Comparison of ENCODE assay signal across 8 cellular contexts in the genomic region with DNA sequence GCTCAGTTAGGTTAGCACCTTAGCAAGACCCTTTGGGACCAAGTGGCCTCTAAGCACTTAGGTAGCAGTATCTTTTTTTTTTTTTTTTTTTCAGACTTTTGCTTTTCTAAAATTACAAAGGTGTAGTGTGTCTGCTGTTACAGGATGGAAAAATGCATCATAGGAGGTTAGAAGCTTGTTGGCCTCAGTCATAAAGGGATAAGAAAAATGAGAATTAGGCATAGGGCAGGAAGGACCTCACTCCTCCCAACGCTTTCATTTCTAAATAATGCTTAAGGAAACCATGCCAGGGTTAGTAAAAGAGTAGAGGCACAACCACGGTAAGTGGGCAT. TPM values are rescaled to one million over a fixed set of nuclear protein-coding genes. Genes with fewer than 3 reads are reported as not detected.
DNase-seq lines count a peak whose midpoint lies in the region; ATAC-seq, FAIRE-seq and TF ChIP-seq lines count a peak whose summit lies in the region.

No MANE protein-coding gene starts in this region.

- H3K27ac ChIP-seq in AG04450 (ENCODE audit: low read depth, low read length) (peak overlapping the region; percentile 39), HUES6 (ENCODE audit: low read depth, low read length) (no peak overlapping the region)
- H3K27ac ChIP-seq in naive thymus-derived CD4-positive, alpha-beta T cell (ENCODE audit: low read depth, low read length): peak overlapping the region; percentile 94

- TF ChIP-seq POLR2A in H54 (IDR thresholded peaks at IDR 0.05; ENCODE audit: low read depth, low read length): no peak

- no peaks in the 10 kb centered on the region for H3K9me3 Mint-ChIP-seq in chondrocyte (ENCODE audit: low read depth)
- H3K9me3 Mint-ChIP-seq in naive thymus-derived CD4-positive, alpha-beta T cell: no peaks in the 10 kb centered on the region

- no peaks in the 10 kb centered on the region for H3K36me3 ChIP-seq in HUES6 (ENCODE audit: control insufficient read depth, insufficient read depth, low read length)
- no peaks in the 10 kb centered on the region for H3K36me3 ChIP-seq in naive thymus-derived CD4-positive, alpha-beta T cell (ENCODE audit: control insufficient read depth in 2 of 3, insufficient read depth in 3 of 3, low read length in 3 of 3)

- H3K27me3 Mint-ChIP-seq in chondrocyte (ENCODE audit: low read depth): no peaks in the 10 kb centered on the region
- peaks cover 0 to 2% (median 0%) of the 10 kb centered on the region in 5 donors for H3K27me3 Mint-ChIP-seq in naive thymus-derived CD4-positive, alpha-beta T cell

- CTCF ChIA-PET in AG04450 (lab: Charles Lee): interaction anchor here (0.7 to 1.2 kb wide), 4 partner anchors 57 to 236 kb away, joined by 3 to 4 read pairs (median 4); no protein-coding TSS in a partner anchor
- CTCF ChIA-PET in naive thymus-derived CD4-positive, alpha-beta T cell (lab: Charles Lee): no interaction called here

- TF ChIP-seq CTCF in AG04450 (IDR thresholded peaks at IDR 0.05; ENCODE audit: low read depth, low read length): no peak
- no peak for TF ChIP-seq CTCF in chondrocyte (IDR thresholded peaks at IDR 0.05)

- peaks cover 11% of the 10 kb centered on the region for H3K4me1 Mint-ChIP-seq in chondrocyte (ENCODE audit: low read depth)
- H3K4me1 Mint-ChIP-seq in naive thymus-derived CD4-positive, alpha-beta T cell: peaks cover 8 to 39% (median 27%) of the 10 kb centered on the region in 7 donors

- no peaks in the 10 kb centered on the region for H3K36me3 Mint-ChIP-seq in chondrocyte (ENCODE audit: low read depth)
- H3K36me3 Mint-ChIP-seq in naive thymus-derived CD4-positive, alpha-beta T cell: peaks cover 0 to 2% (median 0%) of the 10 kb centered on the region in 5 donors

- POLR2A ChIA-PET in AG04450 (lab: Yijun Ruan, JAX): interaction anchor here (0.6 kb wide), 2 partner anchors 59 to 165 kb away, joined by 3 read pairs; no protein-coding TSS in a partner anchor
- POLR2A ChIA-PET in naive thymus-derived CD4-positive, alpha-beta T cell (lab: Charles Lee): interaction anchor here (0.8 kb wide), 1 partner anchor 70 kb away, joined by 3 read pairs; no protein-coding TSS in a partner anchor

- peak overlapping the region; percentile 98 for H3K27ac Mint-ChIP-seq in chondrocyte (ENCODE audit: unreplicated experiment)
- peak overlapping the region; percentile 87 to 100 (median 97) for H3K27ac Mint-ChIP-seq in naive thymus-derived CD4-positive, alpha-beta T cell

- FAIRE-seq in H54 (lab: Jason Lieb, UNC): no peak

- H3K27me3 ChIP-seq in AG04450 (ENCODE audit: control insufficient read depth, insufficient read depth, low read length) (no peaks in the 10 kb centered on the region), HUES6 (ENCODE audit: control insufficient read depth, insufficient read depth, low read length) (no peaks in the 10 kb centered on the region)
- H3K27me3 ChIP-seq in naive thymus-derived CD4-positive, alpha-beta T cell (ENCODE audit: control insufficient read depth in 2 of 2, insufficient read depth in 2 of 2, low read length in 2 of 2): no peaks in the 10 kb centered on the region

- H3K9me3 ChIP-seq in AG04450 (ENCODE audit: control insufficient read depth, insufficient read depth, low read length) (no peaks in the 10 kb centered on the region), HUES6 (ENCODE audit: control insufficient read depth, insufficient read depth, low read depth, low read length) (no peaks in the 10 kb centered on the region)
- H3K9me3 ChIP-seq in naive thymus-derived CD4-positive, alpha-beta T cell (ENCODE audit: control insufficient read depth in 2 of 3, low read length in 3 of 3): no peaks in the 10 kb centered on the region

- no peak overlapping the region for H3K9ac ChIP-seq in HUES6 (ENCODE audit: low read length)

- H3K4me1 ChIP-seq in HUES6 (ENCODE audit: control insufficient read depth, insufficient read depth, low read length): peaks cover 32% of the 10 kb centered on the region
- peaks cover 4% of the 10 kb centered on the region in 2 donors for H3K4me1 ChIP-seq in naive thymus-derived CD4-positive, alpha-beta T cell (ENCODE audit: control insufficient read depth in 2 of 2, insufficient read depth in 2 of 2, low read length in 2 of 2)

- H3K4me3 ChIP-seq in AG04450 (ENCODE audit: low read depth, low read length): peak overlapping the region; percentile 73
- H3K4me3 ChIP-seq in HUES6 (ENCODE audit: low read depth, low read length): peak overlapping the region; percentile 73
- peak overlapping the region; percentile 79 for H3K4me3 ChIP-seq in naive thymus-derived CD4-positive, alpha-beta T cell (ENCODE audit: low read length)

- H3K4me3 Mint-ChIP-seq in chondrocyte (ENCODE audit: unreplicated experiment): peak overlapping the region; percentile 87
- peak overlapping the region; percentile 89 to 99 (median 95) for H3K4me3 Mint-ChIP-seq in naive thymus-derived CD4-positive, alpha-beta T cell

- intact Hi-C loops in naive thymus-derived CD4-positive, alpha-beta T cell (cut with micrococcal nuclease): loop anchor here (2.0 to 10.0 kb wide), 7 partner anchors 198 to 1968 kb away; partner anchors contain the start of genes HPRT1 (in 1 of the 2), INTS6L (in 1 of the 2) and MMGT1 (in 1 of the 2)

- DNase-seq in AG04450 (ENCODE audit: low read depth, low spot score) (no peak), chondrocyte (ENCODE audit: low spot score) (no peak), GM03348 (ENCODE audit: low spot score) (no peak), NCI-H1417 treated with DMSO at 0.1 percent for 48 hours (lab: John Stamatoyannopoulos, UW) (no peak), H54 (ENCODE audit: insufficient read length, low spot score) (no peak)
- no peak for DNase-seq in naive thymus-derived CD4-positive, alpha-beta T cell

- no peak for ATAC-seq in naive thymus-derived CD4-positive, alpha-beta T cell
- no peak for ATAC-seq in GM21423 (IDR thresholded peaks at IDR 0.05; ENCODE audit: unreplicated experiment)

RNA-seq across cellular contexts. Expression of gene PABIR2, which starts 9.7 kb away (rescaled TPM):
- polyA plus RNA-seq in AG04450 (2011; rRNA removed): 20.1 and 21.6 TPM in 2 replicates
- 11.8 and 13.9 TPM in 2 replicates for polyA minus RNA-seq in AG04450 (2011; rRNA and poly(A)+ RNA removed)
- total RNA-seq in chondrocyte: 7.2 to 12.2 TPM (median 7.8 TPM) in 3 replicates
- total RNA-seq in naive thymus-derived CD4-positive, alpha-beta T cell: 10 to 100 TPM; 33.3 to 46.7 (median 38.9) TPM
- polyA plus RNA-seq in naive thymus-derived CD4-positive, alpha-beta T cell: 1 to 10 TPM; 5.1 to 5.9 TPM
